8 cellular contexts compared by ENCODE assay signal in genomic region chr2:119826370-119826961, GRCh38.
A peak's percentile ranks its signal among the peaks of the same experiment; 100 is the strongest.
DNase-seq lines count a peak whose midpoint lies in the region; ATAC-seq lines count a peak whose summit lies in the region.

No MANE protein-coding gene starts in this region.

- CTCF ChIA-PET in activated naive CD4-positive, alpha-beta T cell treated with anti-CD3 and anti-CD28 coated beads for 36 hours (lab: Charles Lee), result interaction anchor here (0.6 to 4.9 kb wide), 9 partner anchors 11 to 349 kb away, joined by 3 to 59 read pairs (median 5); partner anchors contain the start of gene PTPN4

- H3K4me1 Mint-ChIP-seq in activated naive CD4-positive, alpha-beta T cell treated with anti-CD3 and anti-CD28 coated beads for 36 hours (ENCODE audit: low read depth), result peaks cover 43% of the 10 kb centered on the region

- peak; percentile 36 for DNase-seq in NCI-H2171 treated with DMSO at 0.1 percent for 48 hours (lab: John Stamatoyannopoulos, UW)
- DNase-seq in NCI-H2171 (lab: John Stamatoyannopoulos, UW), result no peak
- peak; percentile 16 for DNase-seq in NCI-H226
- peak; percentile 58 for DNase-seq in activated naive CD4-positive, alpha-beta T cell treated with anti-CD3 and anti-CD28 coated beads for 36 hours
- DNase-seq in iPS DF 19.7 (ENCODE audit: low read depth, low spot score), result peak; percentile 28
- peak in 2 of 3 donors; percentile 12 to 19 for DNase-seq in stimulated activated CD4-positive, alpha-beta T cell treated with anti-CD3 and anti-CD28 coated beads, TNF-alpha, amount 100 ng/mL, for 48 hours (ENCODE audit: low read depth in 3 of 3)

- ATAC-seq in GM21390 (IDR thresholded peaks at IDR 0.05; ENCODE audit: unreplicated experiment), result peak; percentile 60
- ATAC-seq in GM18511 (IDR thresholded peaks at IDR 0.05; ENCODE audit: unreplicated experiment), result no peak

- peaks cover 22% of the 10 kb centered on the region for H3K36me3 Mint-ChIP-seq in activated naive CD4-positive, alpha-beta T cell treated with anti-CD3 and anti-CD28 coated beads for 36 hours (ENCODE audit: low read depth)

- H3K9me3 Mint-ChIP-seq in activated naive CD4-positive, alpha-beta T cell treated with anti-CD3 and anti-CD28 coated beads for 36 hours, result peaks cover 10% of the 10 kb centered on the region

- H3K4me3 Mint-ChIP-seq in activated naive CD4-positive, alpha-beta T cell treated with anti-CD3 and anti-CD28 coated beads for 36 hours, result no peak overlapping the region

- intact Hi-C loops in activated naive CD4-positive, alpha-beta T cell treated with anti-CD3 and anti-CD28 coated beads for 36 hours (cut with micrococcal nuclease), result loop anchor here (1.0 to 5.0 kb wide), 2 partner anchors 185 to 486 kb away; no protein-coding TSS in a partner anchor

- no peak overlapping the region for H3K27ac Mint-ChIP-seq in activated naive CD4-positive, alpha-beta T cell treated with anti-CD3 and anti-CD28 coated beads for 36 hours

- H3K27me3 Mint-ChIP-seq in activated naive CD4-positive, alpha-beta T cell treated with anti-CD3 and anti-CD28 coated beads for 36 hours (ENCODE audit: low read depth), result no peaks in the 10 kb centered on the region
